22 cellular contexts compared by ENCODE assay signal in the genomic region with DNA sequence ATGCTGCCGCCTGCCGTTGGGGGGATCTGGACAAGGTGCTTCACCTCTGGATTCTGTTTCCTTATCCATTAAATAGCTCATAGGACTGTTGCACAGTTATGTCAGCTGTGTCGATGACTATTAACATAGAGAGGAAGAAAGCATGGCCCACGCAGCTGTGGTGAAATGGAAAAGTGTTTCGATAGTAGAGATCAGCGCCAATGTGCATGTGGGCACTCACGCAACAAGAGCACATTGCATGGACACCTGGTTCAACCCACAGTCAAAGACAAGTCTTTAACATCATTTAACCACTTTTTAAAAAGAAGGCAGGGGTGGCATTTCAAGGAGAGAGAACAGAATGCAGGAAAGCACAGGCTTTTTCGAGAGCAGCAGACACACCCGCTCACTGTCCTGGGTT.
DNase-seq lines count a peak whose midpoint lies in the region; ATAC-seq and TF ChIP-seq lines count a peak whose summit lies in the region.
"Had no signal": no experiment of that assay in that cellular context is flagged by ENCODE, and none has a peak within 500 bp of the region (broad histone marks: within the 10 kb centered on the region; RNA-seq: fewer than 3 reads in every experiment).

No MANE protein-coding gene starts in this region.

- H3K27ac Mint-ChIP-seq in nephron progenitor cell: peak overlapping the region; percentile 19
- no peak overlapping the region for H3K27ac Mint-ChIP-seq in stimulated activated effector memory CD8-positive, alpha-beta T cell treated with anti-CD3 and anti-CD28 coated beads, Interleukin-12 subunit alpha, Interleukin-12 subunit beta, amount 100 ng/mL, for 72 hours
- H3K27ac Mint-ChIP-seq in activated T-helper 1 cell treated with anti-CD3 and anti-CD28 coated beads, Interleukin-12 subunit alpha, Interleukin-12 subunit beta, Interleukin-2, Interleukin-4 antibody, amounts not matched to agents 30 ng/mL and 10 ng/mL and 1 ng/mL, durations not matched to agents 14 hours and 24 hours and 36 hours: no peak overlapping the region
- H3K27ac Mint-ChIP-seq: CD14-positive monocyte; CD4-positive, alpha-beta T cell; CD8-positive, alpha-beta memory T cell had no signal

- no peaks in the 10 kb centered on the region for H3K4me1 ChIP-seq in foreskin keratinocyte
- H3K4me1 ChIP-seq: BE2C; BLaER1 treated with 17β-estradiol and CSF1 and Interleukin-3, amounts not matched to agents 10 nM and 100 nM had no signal

- peaks cover 5% of the 10 kb centered on the region for H3K9me3 Mint-ChIP-seq in nephron progenitor cell
- peaks cover 8% of the 10 kb centered on the region for H3K9me3 Mint-ChIP-seq in stimulated activated effector memory CD8-positive, alpha-beta T cell treated with anti-CD3 and anti-CD28 coated beads, Interleukin-12 subunit alpha, Interleukin-12 subunit beta, amount 100 ng/mL, for 72 hours
- no peaks in the 10 kb centered on the region for H3K9me3 Mint-ChIP-seq in activated T-helper 1 cell treated with anti-CD3 and anti-CD28 coated beads, Interleukin-12 subunit alpha, Interleukin-12 subunit beta, Interleukin-2, Interleukin-4 antibody, amounts not matched to agents 30 ng/mL and 10 ng/mL and 1 ng/mL, durations not matched to agents 14 hours and 24 hours and 36 hours
- H3K9me3 Mint-ChIP-seq: CD4-positive, alpha-beta T cell had no signal

- DNase-seq in NCI-H2107 treated with DMSO at 0.1 percent for 48 hours (lab: John Stamatoyannopoulos, UW; ENCODE audit: unreplicated experiment) (peak; percentile 14), NCI-H2107 (lab: John Stamatoyannopoulos, UW) (no peak), nephron progenitor cell (no peak), foreskin keratinocyte (no peak), ureter (ENCODE audit: low spot score) (no peak)
- DNase-seq in stimulated activated effector memory CD8-positive, alpha-beta T cell treated with anti-CD3 and anti-CD28 coated beads, Interleukin-12 subunit alpha, Interleukin-12 subunit beta, amount 100 ng/mL, for 72 hours (ENCODE audit: low spot score in 2 of 2): no peak
- DNase-seq in activated T-helper 1 cell treated with anti-CD3 and anti-CD28 coated beads, Interleukin-12 subunit alpha, Interleukin-12 subunit beta, Interleukin-2, Interleukin-4 antibody, amounts not matched to agents 30 ng/mL and 10 ng/mL and 1 ng/mL, durations not matched to agents 14 hours and 24 hours and 36 hours (ENCODE audit: low spot score): no peak
- DNase-seq: BE2C; CD4-positive, alpha-beta T cell; CD8-positive, alpha-beta memory T cell; DMS 273 treated with DMSO at 0.1 percent for 48 hours; DMS79; EL; GDM1; GOT3; H7 had no signal

- TF ChIP-seq CTCF in nephron progenitor cell (IDR thresholded peaks at IDR 0.05) (no peak), foreskin keratinocyte (conservative IDR thresholded peaks at IDR 0.05) (no peak)

- H3K27ac ChIP-seq in angular gyrus (ENCODE audit: low read depth, low read length) (peak overlapping the region; percentile 30), foreskin keratinocyte (no peak overlapping the region)
- H3K27ac ChIP-seq: 22Rv1; BLaER1 treated with 17β-estradiol and CSF1 and Interleukin-3, amounts not matched to agents 10 nM and 100 nM had no signal

- peaks cover 3% of the 10 kb centered on the region for H3K27me3 Mint-ChIP-seq in nephron progenitor cell (ENCODE audit: low read depth, poor library complexity)
- H3K27me3 Mint-ChIP-seq in activated T-helper 1 cell treated with anti-CD3 and anti-CD28 coated beads, Interleukin-12 subunit alpha, Interleukin-12 subunit beta, Interleukin-2, Interleukin-4 antibody, amounts not matched to agents 30 ng/mL and 10 ng/mL and 1 ng/mL, durations not matched to agents 14 hours and 24 hours and 36 hours (ENCODE audit: insufficient read depth): no peaks in the 10 kb centered on the region
- H3K27me3 Mint-ChIP-seq: CD8-positive, alpha-beta memory T cell had no signal

- H3K27me3 ChIP-seq in foreskin keratinocyte: no peaks in the 10 kb centered on the region
- H3K27me3 ChIP-seq: BE2C; BLaER1 treated with 17β-estradiol and CSF1 and Interleukin-3, amounts not matched to agents 10 nM and 100 nM had no signal

- H3K4me3 Mint-ChIP-seq in nephron progenitor cell: no peak overlapping the region
- no peak overlapping the region for H3K4me3 Mint-ChIP-seq in stimulated activated effector memory CD8-positive, alpha-beta T cell treated with anti-CD3 and anti-CD28 coated beads, Interleukin-12 subunit alpha, Interleukin-12 subunit beta, amount 100 ng/mL, for 72 hours
- no peak overlapping the region for H3K4me3 Mint-ChIP-seq in activated T-helper 1 cell treated with anti-CD3 and anti-CD28 coated beads, Interleukin-12 subunit alpha, Interleukin-12 subunit beta, Interleukin-2, Interleukin-4 antibody, amounts not matched to agents 30 ng/mL and 10 ng/mL and 1 ng/mL, durations not matched to agents 14 hours and 24 hours and 36 hours
- H3K4me3 Mint-ChIP-seq: CD14-positive monocyte; CD4-positive, alpha-beta T cell; CD8-positive, alpha-beta memory T cell had no signal

- peaks cover 6% of the 10 kb centered on the region for H3K4me1 Mint-ChIP-seq in nephron progenitor cell
- no peaks in the 10 kb centered on the region for H3K4me1 Mint-ChIP-seq in stimulated activated effector memory CD8-positive, alpha-beta T cell treated with anti-CD3 and anti-CD28 coated beads, Interleukin-12 subunit alpha, Interleukin-12 subunit beta, amount 100 ng/mL, for 72 hours
- no peaks in the 10 kb centered on the region for H3K4me1 Mint-ChIP-seq in activated T-helper 1 cell treated with anti-CD3 and anti-CD28 coated beads, Interleukin-12 subunit alpha, Interleukin-12 subunit beta, Interleukin-2, Interleukin-4 antibody, amounts not matched to agents 30 ng/mL and 10 ng/mL and 1 ng/mL, durations not matched to agents 14 hours and 24 hours and 36 hours (ENCODE audit: low read depth)
- H3K4me1 Mint-ChIP-seq: CD14-positive monocyte; CD8-positive, alpha-beta memory T cell had no signal

- no peak for ATAC-seq in foreskin keratinocyte
- no peak for ATAC-seq in stimulated activated effector memory CD8-positive, alpha-beta T cell treated with anti-CD3 and anti-CD28 coated beads, Interleukin-12 subunit alpha, Interleukin-12 subunit beta, amount 100 ng/mL, for 72 hours
- ATAC-seq: GM12878, HCT116 had no signal

- intact Hi-C loops in activated T-helper 1 cell treated with anti-CD3 and anti-CD28 coated beads, Interleukin-12 subunit alpha, Interleukin-12 subunit beta, Interleukin-2, Interleukin-4 antibody, amounts not matched to agents 30 ng/mL and 10 ng/mL and 1 ng/mL, durations not matched to agents 14 hours and 24 hours and 36 hours (cut with micrococcal nuclease): no loop called here

- H3K36me3 Mint-ChIP-seq in nephron progenitor cell (ENCODE audit: low read depth): peaks cover 51% of the 10 kb centered on the region
- H3K36me3 Mint-ChIP-seq in stimulated activated effector memory CD8-positive, alpha-beta T cell treated with anti-CD3 and anti-CD28 coated beads, Interleukin-12 subunit alpha, Interleukin-12 subunit beta, amount 100 ng/mL, for 72 hours: no peaks in the 10 kb centered on the region
- no peaks in the 10 kb centered on the region for H3K36me3 Mint-ChIP-seq in activated T-helper 1 cell treated with anti-CD3 and anti-CD28 coated beads, Interleukin-12 subunit alpha, Interleukin-12 subunit beta, Interleukin-2, Interleukin-4 antibody, amounts not matched to agents 30 ng/mL and 10 ng/mL and 1 ng/mL, durations not matched to agents 14 hours and 24 hours and 36 hours (ENCODE audit: low read depth)
- H3K36me3 Mint-ChIP-seq: CD14-positive monocyte; CD8-positive, alpha-beta memory T cell had no signal
